In genomic region chrX:21375795-21376069, GRCh38 we compare ENCODE assay signal across 10 cellular contexts. TPM values are rescaled to one million over a fixed set of nuclear protein-coding genes. Genes with fewer than 3 reads are reported as not detected.
A peak's percentile ranks its signal among the peaks of the same experiment; 100 is the strongest.
DNase-seq lines count a peak whose midpoint lies in the region; ATAC-seq, FAIRE-seq and TF ChIP-seq lines count a peak whose summit lies in the region.
"Had no signal": no experiment of that assay in that cellular context is flagged by ENCODE, and none has a peak within 500 bp of the region (broad histone marks: within the 10 kb centered on the region; RNA-seq: fewer than 3 reads in every experiment).

No MANE protein-coding gene starts in this region.

- DNase-seq in left ventricle myocardium inferior (no peak), Right ventricle myocardium superior (no peak), T-cell (no peak), urothelium cell line (ENCODE audit: low spot score) (peak; percentile 3), right lobe of liver (no peak), epidermal melanocyte (ENCODE audit: insufficient read length, low spot score) (no peak)
- DNase-seq: GF-D8, heart right ventricle had no signal

- WGBS in right lobe of liver (ENCODE audit: insufficient coverage, low coverage, low lambda C conversion rate, missing lambda C conversion rate), result 24% methylated on average over 5 of the region's 5 CpGs

- H3K9ac ChIP-seq in iPS-18a (ENCODE audit: low read length), result peak overlapping the region; percentile 11

- CTCF ChIA-PET in T-cell (lab: Charles Lee), result interaction anchor here (0.6 to 1.2 kb wide), 3 partner anchors 10 to 390 kb away, joined by 3 to 5 read pairs (median 4); no protein-coding TSS in a partner anchor

- H3K27ac Mint-ChIP-seq in T-cell, result peak overlapping the region; percentile 52

- no peaks in the 10 kb centered on the region for H3K27me3 Mint-ChIP-seq in T-cell

- H3K4me1 ChIP-seq in left ventricle myocardium inferior (peaks cover 4% of the 10 kb centered on the region), iPS-18a (ENCODE audit: control insufficient read depth, low read depth, low read length) (no peaks in the 10 kb centered on the region), right lobe of liver (no peaks in the 10 kb centered on the region)

- intact Hi-C loops in left ventricle myocardium inferior (cut with micrococcal nuclease), result no loop called here
- intact Hi-C loops in Right ventricle myocardium superior (cut with DNase I), result no loop called here
- intact Hi-C loops in right lobe of liver (cut with DNase I), result no loop called here

- POLR2A ChIA-PET in T-cell (lab: Charles Lee), result no interaction called here

- no peaks in the 10 kb centered on the region for H3K36me3 Mint-ChIP-seq in T-cell

- no peak for ATAC-seq in Right ventricle myocardium superior (ENCODE audit: poor library complexity)
- ATAC-seq in T-cell (replicated peaks in 1 of 4), result no peak
- no peak for ATAC-seq in GM19023 (IDR thresholded peaks at IDR 0.05; ENCODE audit: unreplicated experiment)
- ATAC-seq in right lobe of liver, result no peak

- H3K27me3 ChIP-seq in left ventricle myocardium inferior (ENCODE audit: low read depth) (peaks cover 28% of the 10 kb centered on the region), iPS-18a (ENCODE audit: control insufficient read depth, insufficient read depth, low read length) (peaks cover 8% of the 10 kb centered on the region), right lobe of liver (peaks cover 0 to 3% of the 10 kb centered on the region in 2 donors)

- H3K9me3 ChIP-seq in left ventricle myocardium inferior (replicated peaks) (no peaks in the 10 kb centered on the region), iPS-18a (ENCODE audit: control insufficient read depth, low read depth, low read length) (peaks cover 5% of the 10 kb centered on the region), right lobe of liver (no peaks in the 10 kb centered on the region)
- H3K9me3 ChIP-seq: heart right ventricle had no signal

- peaks cover 31 to 39% (median 39%) of the 10 kb centered on the region in 3 donors for H3K4me1 Mint-ChIP-seq in T-cell

- H3K27ac ChIP-seq in left ventricle myocardium inferior (replicated peaks) (no peak overlapping the region), iPS-18a (ENCODE audit: low read length) (no peak overlapping the region), right lobe of liver (no peak overlapping the region)
- H3K27ac ChIP-seq: heart right ventricle had no signal

- H3K36me3 ChIP-seq in left ventricle myocardium inferior, result no peaks in the 10 kb centered on the region
- no peaks in the 10 kb centered on the region for H3K36me3 ChIP-seq in iPS-18a (ENCODE audit: control insufficient read depth, low read depth, low read length)
- H3K36me3 ChIP-seq in right lobe of liver, result no peaks in the 10 kb centered on the region
- H3K36me3 ChIP-seq: heart right ventricle had no signal

- TF ChIP-seq POLR2A in right lobe of liver (IDR thresholded peaks at IDR 0.05), result no peak

- H3K4me3 ChIP-seq in left ventricle myocardium inferior, result peak overlapping the region; percentile 66
- peak overlapping the region; percentile 73 for H3K4me3 ChIP-seq in iPS-18a (ENCODE audit: low read length)
- H3K4me3 ChIP-seq in right lobe of liver, result no peak overlapping the region

- H3K9me3 Mint-ChIP-seq in T-cell, result no peaks in the 10 kb centered on the region

- no peak for TF ChIP-seq CTCF in left ventricle myocardium inferior (IDR thresholded peaks at IDR 0.05; ENCODE audit: borderline replicate concordance)
- TF ChIP-seq CTCF in right lobe of liver (IDR thresholded peaks at IDR 0.05), result no peak

- H3K4me3 Mint-ChIP-seq in T-cell, result peak overlapping the region; percentile 87 to 88 (median 87)

- no peak for FAIRE-seq in urothelium cell line (lab: Jason Lieb, UNC)

RNA-seq across cellular contexts. Expression of gene CNKSR2, which starts 1.5 kb away (rescaled TPM):
- total RNA-seq in left ventricle myocardium inferior (0.47 TPM), Right ventricle myocardium superior (0.51 TPM), T-cell (10 to 100 TPM; 10.4 to 16.4 (median 10.9) TPM), right lobe of liver (1 to 10 TPM; 1.4 to 5.6 (median 2.6) TPM)

Comparison
In these comparisons a context has a peak if more than half of its experiments do, and no peak if none do; other contexts are left out.
1. H3K4me3 ChIP-seq: peak in left ventricle myocardium inferior (single experiment) and iPS-18a (single experiment); none in right lobe of liver (0 of 3).